2 cellular contexts compared by ENCODE assay signal in the genomic region with DNA sequence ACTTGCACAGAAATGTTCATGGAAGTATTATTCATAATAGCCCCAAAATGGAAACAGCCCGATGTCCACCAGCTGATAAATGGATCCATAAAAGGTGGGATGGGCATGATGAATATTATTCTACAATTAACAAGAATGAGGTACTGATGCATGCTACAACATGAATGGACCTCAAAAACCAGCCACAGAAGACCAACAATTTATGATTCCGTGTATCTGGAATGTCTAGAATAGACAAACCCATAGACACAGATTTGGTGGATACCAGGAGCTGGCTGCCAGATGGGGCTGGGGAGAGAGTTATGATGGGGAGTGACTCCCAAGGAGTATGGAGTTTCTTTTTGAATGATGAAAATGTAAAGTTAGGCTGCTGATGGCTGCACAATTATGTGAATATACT.
TF ChIP-seq lines count a peak whose summit lies in the region.

No MANE protein-coding gene starts in this region.

TF ChIP-seq in IMR-90, 13 proteins besides CTCF, POLR2A, EP300 and RAD21 (continued from another document):
- TF ChIP-seq FOS (IDR thresholded peaks at IDR 0.05; ENCODE audit: low read depth, low read length) = 0 out of 2 replicates have a peak, but pooled peaks have one; percentile 5
- TF ChIP-seq RFX5 (IDR thresholded peaks at IDR 0.05; ENCODE audit: low read depth, low read length) = no peak

TF ChIP-seq in HEK293T, 16 proteins besides CTCF, POLR2A, EP300 and RAD21:
- no peak for TF ChIP-seq TARDBP (IDR thresholded peaks at IDR 0.05)
- TF ChIP-seq FOXK2 (IDR thresholded peaks at IDR 0.05) = no peak
- no peak for TF ChIP-seq ZNF384 (IDR thresholded peaks at IDR 0.05)
- no peak for TF ChIP-seq L3MBTL2 (conservative IDR thresholded peaks at IDR 0.05)
- no peak for TF ChIP-seq NFRKB (IDR thresholded peaks at IDR 0.05)
- no peak for TF ChIP-seq PKNOX1 (IDR thresholded peaks at IDR 0.05)
- no peak for TF ChIP-seq ARNT (IDR thresholded peaks at IDR 0.05)
- no peak for TF ChIP-seq FOXM1 (IDR thresholded peaks at IDR 0.05; ENCODE audit: borderline replicate concordance)
- TF ChIP-seq BHLHE40 (IDR thresholded peaks at IDR 0.05; ENCODE audit: borderline replicate concordance) = no peak
- TF ChIP-seq ELF4 (IDR thresholded peaks at IDR 0.05) = no peak
- TF ChIP-seq HDGF (IDR thresholded peaks at IDR 0.05; ENCODE audit: borderline replicate concordance) = no peak
- no peak for TF ChIP-seq SP1 (IDR thresholded peaks at IDR 0.05)
- TF ChIP-seq CTBP1 (IDR thresholded peaks at IDR 0.05; ENCODE audit: borderline replicate concordance) = no peak
- TF ChIP-seq LEF1 (IDR thresholded peaks at IDR 0.05; ENCODE audit: borderline replicate concordance) = no peak
- TF ChIP-seq FOXA1 (IDR thresholded peaks at IDR 0.05) = no peak
- no peak for TF ChIP-seq SUZ12 (IDR thresholded peaks at IDR 0.05)
TF ChIP-seq in HEK293T: peak in this region for 0.
